8 cellular contexts compared by ENCODE assay signal in genomic region chr12:51721281-51721940, GRCh38.
A peak's percentile ranks its signal among the peaks of the same experiment; 100 is the strongest.
DNase-seq lines count a peak whose midpoint lies in the region; ATAC-seq, FAIRE-seq and TF ChIP-seq lines count a peak whose summit lies in the region.

No MANE protein-coding gene starts in this region.

- H3K4me1 ChIP-seq in hepatocyte (ENCODE audit: insufficient read depth) (no peaks in the 10 kb centered on the region), transverse colon (no peaks in the 10 kb centered on the region)

- H3K27ac Mint-ChIP-seq in activated naive CD4-positive, alpha-beta T cell treated with anti-CD3 and anti-CD28 coated beads, Interleukin-2, amount 50 U/mL, for 24 hours: no peak overlapping the region

- peak; percentile 9 for DNase-seq in NCI-H2227 treated with DMSO at 0.1 percent for 48 hours (lab: John Stamatoyannopoulos, UW)
- peak; percentile 12 for DNase-seq in hepatocyte (ENCODE audit: low spot score)
- DNase-seq in stimulated activated CD4-positive, alpha-beta T cell treated with anti-CD3 and anti-CD28 coated beads, Interleukin-1b, Interleukin-23, amount 100 ng/mL, for 48 hours: peak; percentile 61
- DNase-seq in NCI-H187 treated with DMSO at 0.1 percent for 48 hours (lab: John Stamatoyannopoulos, UW): no peak
- no peak for DNase-seq in H54 (ENCODE audit: insufficient read length, low spot score)
- DNase-seq in transverse colon: no peak

- TF ChIP-seq CTCF in hepatocyte (IDR thresholded peaks at IDR 0.05; ENCODE audit: poor library complexity): no peak
- TF ChIP-seq CTCF in transverse colon (IDR thresholded peaks at IDR 0.05): no peak

- peak overlapping the region; percentile 62 for H3K4me3 Mint-ChIP-seq in activated naive CD4-positive, alpha-beta T cell treated with anti-CD3 and anti-CD28 coated beads, Interleukin-2, amount 50 U/mL, for 24 hours

- peaks cover 17% of the 10 kb centered on the region for H3K27me3 Mint-ChIP-seq in activated naive CD4-positive, alpha-beta T cell treated with anti-CD3 and anti-CD28 coated beads, Interleukin-2, amount 50 U/mL, for 24 hours

- in situ Hi-C loops in transverse colon (cut with MboI; ENCODE audit: low pct_ligation_motif_present in 1 of 4, low pct_unique_long_range_greater_than_20kb in 1 of 4, low sequenced_read_pairs in 3 of 4): no loop called here

- H3K79me2 ChIP-seq in hepatocyte: no peaks in the 10 kb centered on the region

- H3K27ac ChIP-seq in hepatocyte (no peak overlapping the region), transverse colon (no peak overlapping the region)

- TF ChIP-seq POLR2A in H54 (IDR thresholded peaks at IDR 0.05; ENCODE audit: low read depth, low read length) (no peak), transverse colon (IDR thresholded peaks at IDR 0.05) (no peak)

- no peak overlapping the region for H2AFZ ChIP-seq in hepatocyte

- peak overlapping the region; percentile 57 for H3K4me2 ChIP-seq in hepatocyte

- FAIRE-seq in H54 (lab: Jason Lieb, UNC): no peak

- H3K36me3 Mint-ChIP-seq in activated naive CD4-positive, alpha-beta T cell treated with anti-CD3 and anti-CD28 coated beads, Interleukin-2, amount 50 U/mL, for 24 hours: no peaks in the 10 kb centered on the region

- no peaks in the 10 kb centered on the region for H3K9me3 ChIP-seq in hepatocyte (ENCODE audit: low read depth)
- H3K9me3 ChIP-seq in transverse colon: no peaks in the 10 kb centered on the region

- intact Hi-C loops in transverse colon (cut with DNase I; ENCODE audit: low total_unique reads): no loop called here

- no peaks in the 10 kb centered on the region for H3K27me3 ChIP-seq in hepatocyte
- H3K27me3 ChIP-seq in transverse colon: peaks cover 21% of the 10 kb centered on the region

- no peaks in the 10 kb centered on the region for H4K20me1 ChIP-seq in hepatocyte (ENCODE audit: insufficient read depth, poor library complexity, severe bottlenecking)

- H3K9me3 Mint-ChIP-seq in activated naive CD4-positive, alpha-beta T cell treated with anti-CD3 and anti-CD28 coated beads, Interleukin-2, amount 50 U/mL, for 24 hours: no peaks in the 10 kb centered on the region

- no peak for ATAC-seq in HG03439 (IDR thresholded peaks at IDR 0.05; ENCODE audit: unreplicated experiment)

- WGBS in hepatocyte (ENCODE audit: low lambda C conversion rate, missing lambda C conversion rate): 73% methylated on average over 35 of the region's 44 CpGs
- WGBS in transverse colon (ENCODE audit: low coverage in 1 of 2), 2 donors: 28 to 40% methylated on average over 8 to 41 of the region's 44 CpGs

- H3K4me3 ChIP-seq in hepatocyte (no peak overlapping the region), transverse colon (peak overlapping the region in 1 of 4 donors; percentile 2)

- H3K36me3 ChIP-seq in hepatocyte (replicated peaks; ENCODE audit: insufficient read depth, low read depth) (no peaks in the 10 kb centered on the region), transverse colon (no peaks in the 10 kb centered on the region)

- H3K9me2 ChIP-seq in hepatocyte (replicated peaks; ENCODE audit: insufficient read depth): no peaks in the 10 kb centered on the region

- TF ChIP-seq EP300 in transverse colon (IDR thresholded peaks at IDR 0.05; ENCODE audit: low read depth): no peak

- H3K4me1 Mint-ChIP-seq in activated naive CD4-positive, alpha-beta T cell treated with anti-CD3 and anti-CD28 coated beads, Interleukin-2, amount 50 U/mL, for 24 hours: no peaks in the 10 kb centered on the region

Comparison
In these comparisons a context has a peak if more than half of its experiments do, and no peak if none do; other contexts are left out.
1. DNase-seq: peak in NCI-H2227 treated with DMSO at 0.1 percent for 48 hours (single experiment), hepatocyte (single experiment) and stimulated activated CD4-positive, alpha-beta T cell treated with anti-CD3 and anti-CD28 coated beads, Interleukin-1b, Interleukin-23, amount 100 ng/mL, for 48 hours (single experiment); none in NCI-H187 treated with DMSO at 0.1 percent for 48 hours (single experiment), H54 (single experiment) and transverse colon (single experiment).